In the genomic region with DNA sequence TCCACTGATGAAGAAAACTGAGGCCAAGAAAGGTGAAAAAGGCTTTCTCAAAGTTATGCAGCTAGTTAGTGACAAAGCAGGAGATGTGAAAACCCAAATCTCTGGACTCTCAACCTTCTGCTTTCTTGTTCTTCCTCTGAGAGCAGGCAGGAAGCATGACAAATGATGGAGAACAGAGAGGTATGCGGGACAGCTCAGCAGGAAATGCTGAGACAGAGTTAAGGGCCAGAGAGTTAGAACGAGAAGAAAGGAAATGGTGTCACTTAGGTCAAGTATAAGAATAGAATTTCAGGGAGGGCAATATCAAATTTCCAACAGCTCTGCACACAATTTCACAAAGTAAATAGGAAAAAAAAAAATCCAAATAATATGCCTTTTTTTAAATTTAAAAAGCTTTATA, we compare ENCODE assay signal across 19 cellular contexts.
DNase-seq lines count a peak whose midpoint lies in the region; ATAC-seq, FAIRE-seq and TF ChIP-seq lines count a peak whose summit lies in the region.
"Had no signal": no experiment of that assay in that cellular context is flagged by ENCODE, and none has a peak within 500 bp of the region (broad histone marks: within the 10 kb centered on the region; RNA-seq: fewer than 3 reads in every experiment).

No MANE protein-coding gene starts in this region.

- DNase-seq in HepG2 (ENCODE audit: low spot score) (no peak), WTC11 (ENCODE audit: low spot score) (no peak), iPS-NIHi11 (ENCODE audit: low spot score) (peak; percentile 23), transverse colon (no peak), glomerular visceral epithelial cell (ENCODE audit: extremely low spot score) (no peak), GM12892 (ENCODE audit: insufficient read length) (no peak)
- DNase-seq: ACHN; activated effector memory CD4-positive, alpha-beta T cell treated with anti-CD3 and anti-CD28 coated beads, Interleukin-2, amount 50 U/mL, for 16 hours; Caco-2; effector CD4-positive, alpha-beta T cell; gastrocnemius medialis; kidney; NCI-H187 treated with DMSO at 0.1 percent for 48 hours; NCI-H524; stimulated activated CD4-positive, alpha-beta T cell treated with anti-CD3 and anti-CD28 coated beads, Interleukin-15, amount 100 ng/mL, for 24 hours had no signal

- peaks cover 45% of the 10 kb centered on the region for H3K9me3 Mint-ChIP-seq in WTC11

- intact Hi-C loops in HepG2 (cut with micrococcal nuclease; ENCODE audit: unreplicated experiment): no loop called here
- intact Hi-C loops in transverse colon (cut with DNase I; ENCODE audit: low total_unique reads): no loop called here

- H3K4me3 ChIP-seq in liver (ENCODE audit: low read depth in 1 of 3, low read length in 3 of 3) (no peak overlapping the region), HepG2 (replicated peaks in 1 of 3; ENCODE audit: insufficient read depth in 1 of 3, low read depth in 2 of 3, low read length in 3 of 3) (no peak overlapping the region), transverse colon (no peak overlapping the region)
- H3K4me3 ChIP-seq: gastrocnemius medialis had no signal

- H3K36me3 ChIP-seq in liver (ENCODE audit: control insufficient read depth in 4 of 4, insufficient read depth in 3 of 4, low read depth in 1 of 4, low read length in 3 of 4) (no peaks in the 10 kb centered on the region), HepG2 (replicated peaks in 1 of 2; ENCODE audit: control insufficient read depth in 1 of 2, insufficient read depth in 2 of 2, low read length in 2 of 2) (no peaks in the 10 kb centered on the region), transverse colon (no peaks in the 10 kb centered on the region)
- H3K36me3 ChIP-seq: gastrocnemius medialis had no signal

- H3K9me3 ChIP-seq in liver (ENCODE audit: control insufficient read depth in 4 of 4, low read length in 3 of 4) (peaks cover 0 to 10% (median 4%) of the 10 kb centered on the region in 4 donors), HepG2 (ENCODE audit: low read length) (peaks cover 16% of the 10 kb centered on the region), transverse colon (peaks cover 6 to 7% of the 10 kb centered on the region in 2 donors)
- H3K9me3 ChIP-seq: gastrocnemius medialis had no signal

- no peak overlapping the region for H3K27ac ChIP-seq in liver (ENCODE audit: low read depth in 1 of 2, low read length in 2 of 2)
- no peak overlapping the region for H3K27ac ChIP-seq in HepG2 (ENCODE audit: extremely low read length, insufficient read depth, low read length)
- H3K27ac ChIP-seq in transverse colon: no peak overlapping the region
- H3K27ac ChIP-seq: gastrocnemius medialis had no signal

- no peak overlapping the region for H2AFZ ChIP-seq in HepG2 (ENCODE audit: low read length)

- peaks cover 1 to 10% (median 5%) of the 10 kb centered on the region in 4 donors for H3K4me1 ChIP-seq in liver (ENCODE audit: control insufficient read depth in 4 of 4, insufficient read depth in 4 of 4, low read length in 3 of 4)
- no peaks in the 10 kb centered on the region for H3K4me1 ChIP-seq in HepG2 (ENCODE audit: insufficient read depth, low read length)
- no peaks in the 10 kb centered on the region for H3K4me1 ChIP-seq in transverse colon
- H3K4me1 ChIP-seq: Caco-2 had no signal

- ATAC-seq in HepG2 (no peak), WTC11 (peak; percentile 78), GM21723 (IDR thresholded peaks at IDR 0.05; ENCODE audit: unreplicated experiment) (no peak)
- ATAC-seq: gastrocnemius medialis, Panc1 had no signal

- no peaks in the 10 kb centered on the region for H3K79me2 ChIP-seq in HepG2 (ENCODE audit: insufficient read depth, low read length)

- TF ChIP-seq CTCF in liver (IDR thresholded peaks at IDR 0.05; ENCODE audit: low read depth, low read length, missing input control): no peak
- TF ChIP-seq CTCF in HepG2 (CRISPR knock-in tag; IDR thresholded peaks at IDR 0.05): no peak
- TF ChIP-seq CTCF in WTC11 (IDR thresholded peaks at IDR 0.05): no peak
- no peak for TF ChIP-seq CTCF in transverse colon (IDR thresholded peaks at IDR 0.05)

- H3K27me3 ChIP-seq in liver (ENCODE audit: control insufficient read depth in 4 of 4, insufficient read depth in 4 of 4, low read length in 3 of 4): no peaks in the 10 kb centered on the region
- H3K27me3 ChIP-seq in HepG2 (ENCODE audit: control insufficient read depth in 1 of 2, insufficient read depth in 2 of 2, low read length in 2 of 2): no peaks in the 10 kb centered on the region
- H3K27me3 ChIP-seq in transverse colon: no peaks in the 10 kb centered on the region
- H3K27me3 ChIP-seq: gastrocnemius medialis had no signal

- TF ChIP-seq EP300 in HepG2 (IDR thresholded peaks at IDR 0.05; ENCODE audit: low read depth in 2 of 2, low read length in 2 of 2) (no peak), HepG2 (CRISPR knock-in tag; IDR thresholded peaks at IDR 0.05; ENCODE audit: borderline replicate concordance) (no peak), transverse colon (IDR thresholded peaks at IDR 0.05; ENCODE audit: low read depth) (no peak)

- BruUV-seq in HepG2 (replicated peaks; lab: Mats Ljungman, UMichigan): no TSS peak

- TF ChIP-seq RAD21 in liver (IDR thresholded peaks at IDR 0.05) (no peak), HepG2 (CRISPR knock-in tag; IDR thresholded peaks at IDR 0.05) (no peak)

- no peaks in the 10 kb centered on the region for H4K20me1 ChIP-seq in HepG2 (ENCODE audit: insufficient read depth, low read length)

- in situ Hi-C loops in HepG2 (cut with HindIII; ENCODE audit: extremely low pct_ligation_motif_present, low pct_unique_long_range_greater_than_20kb): no loop called here
- in situ Hi-C loops in transverse colon (cut with MboI; ENCODE audit: low pct_ligation_motif_present in 1 of 4, low pct_unique_long_range_greater_than_20kb in 1 of 4, low sequenced_read_pairs in 3 of 4): no loop called here

- TF ChIP-seq POLR2A in HepG2 (IDR thresholded peaks at IDR 0.05; ENCODE audit: insufficient read depth in 1 of 2, low read depth in 2 of 2, low read length in 2 of 2) (no peak), transverse colon (IDR thresholded peaks at IDR 0.05) (no peak), GM12892 (IDR thresholded peaks at IDR 0.05; ENCODE audit: low read depth, low read length) (no peak)

- 0 out of 2 replicates have a peak overlapping the region, but pooled peaks have one; percentile 11 for H3K27ac Mint-ChIP-seq in WTC11
- H3K27ac Mint-ChIP-seq: progenitor cell of endocrine pancreas had no signal

- peaks cover 38% of the 10 kb centered on the region for H3K36me3 Mint-ChIP-seq in WTC11

- CTCF ChIA-PET in HepG2 (lab: Yijun Ruan, JAX; ENCODE audit: low intra/inter-chr PET ratio, low total read pairs): no interaction called here
- CTCF ChIA-PET in WTC11 (lab: Charles Lee): interaction anchor here (1.5 kb wide), 1 partner anchor 43 kb away, joined by 3 read pairs; no protein-coding TSS in a partner anchor

- no peak overlapping the region for H3K4me2 ChIP-seq in HepG2 (ENCODE audit: low read depth, low read length)

- WGBS in liver: 70% methylated on average over 2 of the region's 2 CpGs
- 0% methylated on average over 2 of the region's 2 CpGs for WGBS in HepG2 (ENCODE audit: low lambda C conversion rate)
- 42 to 47% methylated on average over 2 of the region's 2 CpGs for WGBS in transverse colon (ENCODE audit: low coverage in 1 of 2), 2 donors

- H3K4me3 Mint-ChIP-seq in WTC11: no peak overlapping the region

- FAIRE-seq in HepG2 (lab: Jason Lieb, UNC) (no peak), GM12892 (lab: Jason Lieb, UNC) (no peak)
- FAIRE-seq: kidney had no signal

- peaks cover 4% of the 10 kb centered on the region for H3K27me3 Mint-ChIP-seq in WTC11 (ENCODE audit: low read depth)
- H3K27me3 Mint-ChIP-seq: progenitor cell of endocrine pancreas had no signal

- POLR2A ChIA-PET in HepG2 (lab: Yijun Ruan, JAX): no interaction called here
- POLR2A ChIA-PET in WTC11 (lab: Charles Lee): interaction anchor here (0.7 kb wide), 1 partner anchor 897 kb away, joined by 3 read pairs; no protein-coding TSS in a partner anchor

- no peak overlapping the region for H3K9ac ChIP-seq in liver (ENCODE audit: low read depth in 1 of 2, low read length in 2 of 2)
- no peak overlapping the region for H3K9ac ChIP-seq in HepG2 (ENCODE audit: insufficient read depth, low read depth, low read length)

- peaks cover 18% of the 10 kb centered on the region for H3K4me1 Mint-ChIP-seq in WTC11

TF ChIP-seq in liver, 16 proteins besides CTCF, POLR2A, EP300 and RAD21 (continues in another document):
- TF ChIP-seq, protein P1, sequence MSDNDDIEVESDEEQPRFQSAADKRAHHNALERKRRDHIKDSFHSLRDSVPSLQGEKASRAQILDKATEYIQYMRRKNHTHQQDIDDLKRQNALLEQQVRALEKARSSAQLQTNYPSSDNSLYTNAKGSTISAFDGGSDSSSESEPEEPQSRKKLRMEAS (IDR thresholded peaks at IDR 0.05): no peak
- TF ChIP-seq FOXA1 (IDR thresholded peaks at IDR 0.05): no peak
- peak; percentile 76 for TF ChIP-seq NR2F2 (IDR thresholded peaks at IDR 0.05)
- no peak for TF ChIP-seq FOXA2 (IDR thresholded peaks at IDR 0.05)
- no peak for TF ChIP-seq GABPA (IDR thresholded peaks at IDR 0.05 in 1 of 2, conservative IDR thresholded peaks at IDR 0.05 in 1 of 2)

TF ChIP-seq in HepG2, 621 proteins besides CTCF, POLR2A, EP300 and RAD21 (continues in another document):
- no peak for TF ChIP-seq GTF3A (CRISPR knock-in tag; conservative IDR thresholded peaks at IDR 0.05)
- TF ChIP-seq SIX4 (CRISPR knock-in tag; IDR thresholded peaks at IDR 0.05): no peak
- TF ChIP-seq NR3C1 (CRISPR knock-in tag; IDR thresholded peaks at IDR 0.05): no peak

TF ChIP-seq in WTC11, 78 proteins besides CTCF, POLR2A, EP300 and RAD21 (continues in another document):
- no peak for TF ChIP-seq KAT7 (CRISPR knock-in tag; IDR thresholded peaks at IDR 0.05; ENCODE audit: borderline replicate concordance)
- TF ChIP-seq, protein P2, sequence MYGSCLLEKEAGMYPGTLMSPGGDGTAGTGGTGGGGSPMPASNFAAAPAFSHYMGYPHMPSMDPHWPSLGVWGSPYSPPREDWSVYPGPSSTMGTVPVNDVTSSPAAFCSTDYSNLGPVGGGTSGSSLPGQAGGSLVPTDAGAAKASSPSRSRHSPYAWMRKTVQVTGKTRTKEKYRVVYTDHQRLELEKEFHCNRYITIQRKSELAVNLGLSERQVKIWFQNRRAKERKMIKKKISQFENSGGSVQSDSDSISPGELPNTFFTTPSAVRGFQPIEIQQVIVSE (CRISPR knock-in tag; IDR thresholded peaks at IDR 0.05; ENCODE audit: borderline replicate concordance): no peak
- no peak for TF ChIP-seq ZNF671 (CRISPR knock-in tag; IDR thresholded peaks at IDR 0.05)
- TF ChIP-seq, protein P3, sequence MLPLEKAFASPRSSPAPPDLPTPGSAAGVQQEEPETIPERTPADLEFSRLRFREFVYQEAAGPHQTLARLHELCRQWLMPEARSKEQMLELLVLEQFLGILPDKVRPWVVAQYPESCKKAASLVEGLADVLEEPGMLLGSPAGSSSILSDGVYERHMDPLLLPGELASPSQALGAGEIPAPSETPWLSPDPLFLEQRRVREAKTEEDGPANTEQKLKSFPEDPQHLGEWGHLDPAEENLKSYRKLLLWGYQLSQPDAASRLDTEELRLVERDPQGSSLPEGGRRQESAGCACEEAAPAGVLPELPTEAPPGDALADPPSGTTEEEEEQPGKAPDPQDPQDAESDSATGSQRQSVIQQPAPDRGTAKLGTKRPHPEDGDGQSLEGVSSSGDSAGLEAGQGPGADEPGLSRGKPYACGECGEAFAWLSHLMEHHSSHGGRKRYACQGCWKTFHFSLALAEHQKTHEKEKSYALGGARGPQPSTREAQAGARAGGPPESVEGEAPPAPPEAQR (CRISPR knock-in tag; IDR thresholded peaks at IDR 0.05): no peak
- TF ChIP-seq ETV6 (CRISPR knock-in tag; IDR thresholded peaks at IDR 0.05): no peak
